ENCODE assay signal across 1 cellular context in genomic region chr15:57223345-57223744, GRCh38.
A peak's percentile ranks its signal among the peaks of the same experiment; 100 is the strongest.
TF ChIP-seq lines count a peak whose summit lies in the region.

No MANE protein-coding gene starts in this region.

TF ChIP-seq in GM12878, 131 proteins besides CTCF, POLR2A, EP300 and RAD21 (continued from another document and continues in another):
- TF ChIP-seq SRF (IDR thresholded peaks at IDR 0.05; ENCODE audit: low read depth in 2 of 2, low read length in 2 of 2) = no peak
- TF ChIP-seq SUPT20H (IDR thresholded peaks at IDR 0.05; ENCODE audit: borderline replicate concordance, control insufficient read depth, low read depth, low read length) = no peak
- no peak for TF ChIP-seq RELA (IDR thresholded peaks at IDR 0.05; ENCODE audit: borderline replicate concordance, partially characterized antibody)
- TF ChIP-seq USF2 (IDR thresholded peaks at IDR 0.05; ENCODE audit: borderline replicate concordance, low read depth, low read length) = no peak
- no peak for TF ChIP-seq TAF1 (IDR thresholded peaks at IDR 0.05; ENCODE audit: borderline replicate concordance, low read depth, low read length)
- no peak for TF ChIP-seq ZNF687 (IDR thresholded peaks at IDR 0.05)
- no peak for TF ChIP-seq BCLAF1 (IDR thresholded peaks at IDR 0.05)
- TF ChIP-seq NFYA (IDR thresholded peaks at IDR 0.05; ENCODE audit: borderline replicate concordance, low read depth, low read length) = no peak
- no peak for TF ChIP-seq PAX8 (IDR thresholded peaks at IDR 0.05)
- no peak for TF ChIP-seq YY1 (IDR thresholded peaks at IDR 0.05; ENCODE audit: low read depth, low read length)
- peak; percentile 61 for TF ChIP-seq RUNX3 (IDR thresholded peaks at IDR 0.05; ENCODE audit: low read length)
- TF ChIP-seq ZBTB40 (IDR thresholded peaks at IDR 0.05; ENCODE audit: borderline replicate concordance) = no peak
- no peak for TF ChIP-seq CHD2 (IDR thresholded peaks at IDR 0.05; ENCODE audit: borderline replicate concordance, low read depth, low read length)
- TF ChIP-seq ELK1 (IDR thresholded peaks at IDR 0.05; ENCODE audit: low read depth, low read length) = no peak
- TF ChIP-seq ZBTB11 (CRISPR knock-in tag; IDR thresholded peaks at IDR 0.05) = no peak
- no peak for TF ChIP-seq ZNF592 (IDR thresholded peaks at IDR 0.05)
- peak; percentile 95 for TF ChIP-seq ZNF384 (IDR thresholded peaks at IDR 0.05; ENCODE audit: borderline replicate concordance, low read depth, low read length)
- TF ChIP-seq CEBPZ (IDR thresholded peaks at IDR 0.05; ENCODE audit: low read depth, low read length) = no peak
- TF ChIP-seq JUNB (IDR thresholded peaks at IDR 0.05) = peak; percentile 44
- TF ChIP-seq ATF3 (IDR thresholded peaks at IDR 0.05; ENCODE audit: borderline replicate concordance, extremely low read depth, low read depth, low read length) = no peak
- no peak for TF ChIP-seq RFX5 (IDR thresholded peaks at IDR 0.05; ENCODE audit: low read depth, low read length)
- no peak for TF ChIP-seq EGR1 (IDR thresholded peaks at IDR 0.05; ENCODE audit: borderline replicate concordance in 1 of 2, low read depth in 2 of 2, low read length in 2 of 2)
- no peak for TF ChIP-seq MEF2B (IDR thresholded peaks at IDR 0.05; ENCODE audit: partially characterized antibody, poor library complexity, severe bottlenecking)
- no peak for TF ChIP-seq EED (IDR thresholded peaks at IDR 0.05; ENCODE audit: low read depth)
